In the genomic region with DNA sequence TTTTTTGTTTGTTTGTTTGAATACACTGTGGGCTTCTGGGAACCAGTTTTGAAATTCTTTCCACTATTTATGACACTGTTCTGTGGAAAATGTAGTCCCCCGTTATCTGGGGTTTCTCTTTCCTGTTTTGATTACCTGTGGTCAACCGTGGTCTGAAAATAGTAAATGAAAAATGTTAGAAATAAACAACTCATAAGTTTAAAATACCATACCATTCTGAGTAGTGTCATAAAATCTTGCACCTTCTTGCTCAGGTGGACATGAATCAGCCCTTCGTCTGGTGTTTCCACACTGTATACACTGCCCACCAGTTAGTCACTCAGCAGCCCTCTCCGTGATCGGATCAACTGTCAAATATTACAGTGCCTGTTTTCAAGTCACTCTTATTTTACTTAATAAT, we compare ENCODE assay signal across 16 cellular contexts. TPM values are rescaled to one million over a fixed set of nuclear protein-coding genes. Genes with fewer than 3 reads are reported as not detected.
DNase-seq lines count a peak whose midpoint lies in the region; ATAC-seq and TF ChIP-seq lines count a peak whose summit lies in the region.
"Had no signal": no experiment of that assay in that cellular context is flagged by ENCODE, and none has a peak within 500 bp of the region (broad histone marks: within the 10 kb centered on the region; RNA-seq: fewer than 3 reads in every experiment).

No MANE protein-coding gene starts in this region.

- H3F3A ChIP-seq in GM23248 (ENCODE audit: insufficient read depth) = no peaks in the 10 kb centered on the region

- WGBS in GM23248 (ENCODE audit: low coverage in 1 of 2, low lambda C conversion rate in 2 of 2, missing lambda C conversion rate in 2 of 2), 2 experiments = 71 to 77% methylated on average over 5 of the region's 5 CpGs

- no peak overlapping the region for H3K27ac ChIP-seq in foreskin keratinocyte
- H3K27ac ChIP-seq in GM23248 = no peak overlapping the region
- H3K27ac ChIP-seq: PC-9 had no signal

- H3K36me3 Mint-ChIP-seq in activated T-cell treated with anti-CD3 and anti-CD28 coated beads, Interleukin-2, amount 50 U/mL, for 72 hours (ENCODE audit: insufficient read depth in 2 of 2) = peaks cover under 1 to 1% of the 10 kb centered on the region in 2 donors

- H3K27me3 ChIP-seq in foreskin keratinocyte (no peaks in the 10 kb centered on the region), GM23248 (replicated peaks; ENCODE audit: insufficient read depth) (no peaks in the 10 kb centered on the region; the same call in 1 of the 2 replicates)

- no peaks in the 10 kb centered on the region for H3K9me3 Mint-ChIP-seq in activated T-cell treated with anti-CD3 and anti-CD28 coated beads, Interleukin-2, amount 50 U/mL, for 72 hours

- H3K36me3 ChIP-seq in GM23248 (ENCODE audit: low read depth) = no peaks in the 10 kb centered on the region

- H3K9ac ChIP-seq in GM23248 = no peak overlapping the region

- in situ Hi-C loops in GM23248 (cut with MboI) = no loop called here

- H3K4me3 ChIP-seq in GM23248 = no peak overlapping the region
- H3K4me3 ChIP-seq: PC-9 had no signal

- no peak overlapping the region for H2AFZ ChIP-seq in GM23248
- H2AFZ ChIP-seq: PC-9 had no signal

- H3K4me2 ChIP-seq in GM23248 (ENCODE audit: unreplicated experiment) = no peak overlapping the region
- H3K4me2 ChIP-seq: PC-9 had no signal

- DNase-seq in foreskin keratinocyte = peak; percentile 55 to 75
- DNase-seq in GM23248 = no peak
- no peak for DNase-seq in activated T-cell treated with anti-CD3 and anti-CD28 coated beads, Interleukin-2, amount 50 U/mL, for 72 hours
- DNase-seq in midbrain (lab: John Stamatoyannopoulos, UW) = no peak
- DNase-seq: activated CD8-positive, alpha-beta memory T cell treated with anti-CD3 and anti-CD28 coated beads, Interleukin-2, amount 50 U/mL, for 48 hours; amygdala; CD4-positive, alpha-beta memory T cell; foreskin fibroblast; NCI-H2107; PC-9; retina; stimulated activated CD4-positive, alpha-beta T cell treated with anti-CD3 and anti-CD28 coated beads, Interleukin-4, amount 100 ng/mL, for 24 hours had no signal

- TF ChIP-seq POLR2A in GM18505 (IDR thresholded peaks at IDR 0.05; ENCODE audit: borderline replicate concordance, extremely low read depth, insufficient read depth, insufficient read length) = peak; percentile 26

- no peak for TF ChIP-seq CTCF in foreskin keratinocyte (conservative IDR thresholded peaks at IDR 0.05)

- no peaks in the 10 kb centered on the region for H4K20me1 ChIP-seq in GM23248 (ENCODE audit: insufficient read depth)

- no peak overlapping the region for H3K4me3 Mint-ChIP-seq in activated T-cell treated with anti-CD3 and anti-CD28 coated beads, Interleukin-2, amount 50 U/mL, for 72 hours
- H3K4me3 Mint-ChIP-seq: CD4-positive, alpha-beta memory T cell had no signal

- no peaks in the 10 kb centered on the region for H3K9me3 ChIP-seq in GM23248 (ENCODE audit: low read depth)

- H3K27ac Mint-ChIP-seq in activated T-cell treated with anti-CD3 and anti-CD28 coated beads, Interleukin-2, amount 50 U/mL, for 72 hours = no peak overlapping the region
- H3K27ac Mint-ChIP-seq: CD4-positive, alpha-beta memory T cell had no signal

- H3K79me2 ChIP-seq in GM23248 (ENCODE audit: insufficient read depth) = no peaks in the 10 kb centered on the region

- peaks cover 6% of the 10 kb centered on the region for H3K4me1 Mint-ChIP-seq in activated T-cell treated with anti-CD3 and anti-CD28 coated beads, Interleukin-2, amount 50 U/mL, for 72 hours (ENCODE audit: low read depth)

- no peaks in the 10 kb centered on the region for H3K9me2 ChIP-seq in GM23248 (ENCODE audit: insufficient read depth)

- no peak for ATAC-seq in GM18505 (IDR thresholded peaks at IDR 0.05; ENCODE audit: unreplicated experiment)
- peak; percentile 36 for ATAC-seq in GM21390 (IDR thresholded peaks at IDR 0.05; ENCODE audit: unreplicated experiment)
- peak; percentile 57 for ATAC-seq in HG03442 (IDR thresholded peaks at IDR 0.05; ENCODE audit: unreplicated experiment)
- ATAC-seq in foreskin keratinocyte = peak; percentile 80
- ATAC-seq in activated T-cell treated with anti-CD3 and anti-CD28 coated beads, Interleukin-2, amount 50 U/mL, for 72 hours (replicated peaks in 1 of 2) = no peak
- ATAC-seq in GM18858 (IDR thresholded peaks at IDR 0.05; ENCODE audit: unreplicated experiment) = no peak

- no peaks in the 10 kb centered on the region for H3K4me1 ChIP-seq in foreskin keratinocyte
- H3K4me1 ChIP-seq in GM23248 (ENCODE audit: insufficient read depth) = peaks cover 5% of the 10 kb centered on the region; the same call in 1 of the 2 replicates

- H3K27me3 Mint-ChIP-seq in activated T-cell treated with anti-CD3 and anti-CD28 coated beads, Interleukin-2, amount 50 U/mL, for 72 hours (ENCODE audit: low read depth) = peaks cover 23% of the 10 kb centered on the region

RNA-seq across cellular contexts. Expression of a gene that starts 5.1 kb away (rescaled TPM):
- total RNA-seq in foreskin keratinocyte = 129 and 138 TPM in 2 replicates
- polyA plus RNA-seq in foreskin keratinocyte (67.1 and 71.9 TPM in 2 replicates), GM23248 (2016; fragmentation: Nextera tagmentation; extraction: Ambion mirVana) (119 and 124 TPM in 2 replicates)
- 62.6 and 64.3 TPM in 2 replicates for total RNA-seq in GM23248 (2014; rRNA removed; shearing (Covaris generic))
- 100 to 1,000 TPM; 124 to 143 TPM for total RNA-seq in activated T-cell treated with anti-CD3 and anti-CD28 coated beads, Interleukin-2, amount 50 U/mL, for 72 hours

Comparison
In these comparisons a context has a peak if more than half of its experiments do, and no peak if none do; other contexts are left out.
1. ATAC-seq: peak in GM21390 (single experiment), HG03442 (single experiment) and foreskin keratinocyte (single experiment); none in GM18505 (single experiment), activated T-cell treated with anti-CD3 and anti-CD28 coated beads, Interleukin-2, amount 50 U/mL, for 72 hours (0 of 2) and GM18858 (single experiment).
2. DNase-seq: peak in foreskin keratinocyte (2 of 2); none in GM23248 (single experiment), activated T-cell treated with anti-CD3 and anti-CD28 coated beads, Interleukin-2, amount 50 U/mL, for 72 hours (0 of 2) and midbrain (single experiment).